In the genomic region with DNA sequence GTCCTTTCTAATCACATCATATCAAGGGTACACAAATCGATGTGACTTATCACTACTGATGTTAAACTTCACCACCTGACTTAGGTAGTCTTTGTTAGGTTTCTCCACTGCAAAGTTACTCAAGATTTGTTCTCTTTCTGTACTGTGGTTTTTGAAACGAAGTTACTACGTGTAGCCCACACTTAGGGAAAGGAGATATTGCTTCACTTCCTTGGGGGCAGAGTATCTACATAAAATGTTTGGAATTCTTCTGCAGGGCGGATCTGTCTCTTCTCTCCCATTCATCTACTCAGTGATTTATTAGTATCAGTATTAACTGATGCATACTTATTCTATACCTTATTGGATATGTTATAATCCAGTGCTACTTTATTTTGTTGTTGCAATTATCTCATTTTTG, we compare ENCODE assay signal across 20 cellular contexts.
"Had no signal": no experiment of that assay in that cellular context is flagged by ENCODE, and none has a peak within 500 bp of the region (broad histone marks: within the 10 kb centered on the region; RNA-seq: fewer than 3 reads in every experiment).

No MANE protein-coding gene starts in this region.

- H3K9me3 ChIP-seq: sigmoid colon, thyroid gland, vagina had no signal

- H3K27me3 ChIP-seq: esophagus muscularis mucosa, neural progenitor cell, sigmoid colon, stomach, thyroid gland, vagina had no signal

- H2AFZ ChIP-seq: neural progenitor cell, parathyroid adenoma had no signal

- H3K36me3 ChIP-seq: esophagus muscularis mucosa, neural progenitor cell, sigmoid colon, stomach, thyroid gland, vagina had no signal

- DNase-seq: dorsolateral prefrontal cortex; effector CD4-positive, alpha-beta T cell; hypothalamus; immature natural killer cell; mesenchymal stem cell; midbrain; naive thymus-derived CD4-positive, alpha-beta T cell; right cardiac atrium; sigmoid colon; stimulated activated CD4-positive, alpha-beta T cell treated with anti-CD3 and anti-CD28 coated beads, Interleukin-2, amount 100 ng/mL, for 24 hours; stimulated activated CD4-positive, alpha-beta T cell treated with anti-CD3 and anti-CD28 coated beads, Interleukin-4, amount 100 ng/mL, for 24 hours; stimulated activated naive CD4-positive, alpha-beta T cell treated with Interleukin-2 at 50 U/mL for 16 hours; stomach; thyroid gland had no signal

- ATAC-seq: naive thymus-derived CD4-positive, alpha-beta T cell; right cardiac atrium; stimulated activated effector memory CD8-positive, alpha-beta T cell treated with anti-CD3 and anti-CD28 coated beads, Interleukin-12 subunit alpha, Interleukin-12 subunit beta, amount 100 ng/mL, for 72 hours had no signal

- H3K27ac ChIP-seq: dorsolateral prefrontal cortex, esophagus muscularis mucosa, neural progenitor cell, parathyroid adenoma, sigmoid colon, stomach, thyroid gland, vagina had no signal

- H3K4me3 ChIP-seq: dorsolateral prefrontal cortex, esophagus muscularis mucosa, lung, neural progenitor cell, sigmoid colon, stomach, thyroid gland, vagina had no signal

- H3K9ac ChIP-seq: neural progenitor cell, parathyroid adenoma had no signal

- H3K79me2 ChIP-seq: parathyroid adenoma had no signal

- H3K4me2 ChIP-seq: neural progenitor cell had no signal

- H3K4me1 ChIP-seq: esophagus muscularis mucosa, neural progenitor cell, parathyroid adenoma, sigmoid colon, stomach, thyroid gland, vagina had no signal
